Comparison of ENCODE assay signal across 1 cellular context in the genomic region with DNA sequence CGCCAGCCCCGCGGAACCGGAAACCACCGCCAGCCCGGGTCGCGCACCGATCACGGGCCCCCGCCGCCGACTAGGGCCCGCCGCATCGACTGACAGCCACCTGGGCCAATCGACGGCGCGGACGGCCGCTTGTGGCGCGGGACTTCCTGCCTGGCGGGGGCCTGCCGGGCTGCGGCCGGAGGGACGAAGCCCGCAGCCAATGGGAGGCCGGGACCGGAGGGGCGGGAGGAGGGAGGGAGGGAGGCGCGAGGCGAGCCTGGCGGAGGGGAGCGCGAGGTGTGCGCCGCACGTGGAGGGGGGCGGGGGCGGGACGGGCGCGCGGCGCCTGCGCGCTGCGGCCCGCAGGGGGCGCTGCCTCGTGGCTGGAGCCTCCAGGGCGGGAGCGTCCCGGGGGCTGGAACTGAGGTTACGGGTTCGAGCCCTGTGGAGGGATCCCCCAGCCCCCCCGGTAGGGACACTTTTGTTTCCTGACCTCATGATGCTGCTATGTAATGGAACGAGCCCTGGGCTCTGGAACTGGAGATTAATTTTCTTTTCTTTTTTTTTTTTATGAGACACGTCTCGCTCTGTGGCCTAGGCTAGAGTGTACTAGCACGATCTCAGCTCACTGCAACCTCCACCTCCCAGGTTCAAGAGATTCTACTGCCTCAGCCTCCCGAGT.
TF ChIP-seq lines count a peak whose summit lies in the region.

A gene with protein sequence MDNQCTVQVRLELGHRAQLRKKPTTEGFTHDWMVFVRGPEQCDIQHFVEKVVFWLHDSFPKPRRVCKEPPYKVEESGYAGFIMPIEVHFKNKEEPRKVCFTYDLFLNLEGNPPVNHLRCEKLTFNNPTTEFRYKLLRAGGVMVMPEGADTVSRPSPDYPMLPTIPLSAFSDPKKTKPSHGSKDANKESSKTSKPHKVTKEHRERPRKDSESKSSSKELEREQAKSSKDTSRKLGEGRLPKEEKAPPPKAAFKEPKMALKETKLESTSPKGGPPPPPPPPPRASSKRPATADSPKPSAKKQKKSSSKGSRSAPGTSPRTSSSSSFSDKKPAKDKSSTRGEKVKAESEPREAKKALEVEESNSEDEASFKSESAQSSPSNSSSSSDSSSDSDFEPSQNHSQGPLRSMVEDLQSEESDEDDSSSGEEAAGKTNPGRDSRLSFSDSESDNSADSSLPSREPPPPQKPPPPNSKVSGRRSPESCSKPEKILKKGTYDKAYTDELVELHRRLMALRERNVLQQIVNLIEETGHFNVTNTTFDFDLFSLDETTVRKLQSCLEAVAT (minus strand): TSS at position 45 of the 661 bp plus-strand sequence. CDS start 191 bp downstream, outside the sequence.

TF ChIP-seq in GM12878, 131 proteins besides CTCF, POLR2A, EP300 and RAD21 (continued from another document):
- TF ChIP-seq, protein P1, sequence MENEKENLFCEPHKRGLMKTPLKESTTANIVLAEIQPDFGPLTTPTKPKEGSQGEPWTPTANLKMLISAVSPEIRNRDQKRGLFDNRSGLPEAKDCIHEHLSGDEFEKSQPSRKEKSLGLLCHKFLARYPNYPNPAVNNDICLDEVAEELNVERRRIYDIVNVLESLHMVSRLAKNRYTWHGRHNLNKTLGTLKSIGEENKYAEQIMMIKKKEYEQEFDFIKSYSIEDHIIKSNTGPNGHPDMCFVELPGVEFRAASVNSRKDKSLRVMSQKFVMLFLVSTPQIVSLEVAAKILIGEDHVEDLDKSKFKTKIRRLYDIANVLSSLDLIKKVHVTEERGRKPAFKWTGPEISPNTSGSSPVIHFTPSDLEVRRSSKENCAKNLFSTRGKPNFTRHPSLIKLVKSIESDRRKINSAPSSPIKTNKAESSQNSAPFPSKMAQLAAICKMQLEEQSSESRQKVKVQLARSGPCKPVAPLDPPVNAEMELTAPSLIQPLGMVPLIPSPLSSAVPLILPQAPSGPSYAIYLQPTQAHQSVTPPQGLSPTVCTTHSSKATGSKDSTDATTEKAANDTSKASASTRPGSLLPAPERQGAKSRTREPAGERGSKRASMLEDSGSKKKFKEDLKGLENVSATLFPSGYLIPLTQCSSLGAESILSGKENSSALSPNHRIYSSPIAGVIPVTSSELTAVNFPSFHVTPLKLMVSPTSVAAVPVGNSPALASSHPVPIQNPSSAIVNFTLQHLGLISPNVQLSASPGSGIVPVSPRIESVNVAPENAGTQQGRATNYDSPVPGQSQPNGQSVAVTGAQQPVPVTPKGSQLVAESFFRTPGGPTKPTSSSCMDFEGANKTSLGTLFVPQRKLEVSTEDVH (IDR thresholded peaks at IDR 0.05; ENCODE audit: low read depth, partially characterized antibody): no peak
- TF ChIP-seq, protein P2, sequence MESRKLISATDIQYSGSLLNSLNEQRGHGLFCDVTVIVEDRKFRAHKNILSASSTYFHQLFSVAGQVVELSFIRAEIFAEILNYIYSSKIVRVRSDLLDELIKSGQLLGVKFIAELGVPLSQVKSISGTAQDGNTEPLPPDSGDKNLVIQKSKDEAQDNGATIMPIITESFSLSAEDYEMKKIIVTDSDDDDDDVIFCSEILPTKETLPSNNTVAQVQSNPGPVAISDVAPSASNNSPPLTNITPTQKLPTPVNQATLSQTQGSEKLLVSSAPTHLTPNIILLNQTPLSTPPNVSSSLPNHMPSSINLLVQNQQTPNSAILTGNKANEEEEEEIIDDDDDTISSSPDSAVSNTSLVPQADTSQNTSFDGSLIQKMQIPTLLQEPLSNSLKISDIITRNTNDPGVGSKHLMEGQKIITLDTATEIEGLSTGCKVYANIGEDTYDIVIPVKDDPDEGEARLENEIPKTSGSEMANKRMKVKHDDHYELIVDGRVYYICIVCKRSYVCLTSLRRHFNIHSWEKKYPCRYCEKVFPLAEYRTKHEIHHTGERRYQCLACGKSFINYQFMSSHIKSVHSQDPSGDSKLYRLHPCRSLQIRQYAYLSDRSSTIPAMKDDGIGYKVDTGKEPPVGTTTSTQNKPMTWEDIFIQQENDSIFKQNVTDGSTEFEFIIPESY (IDR thresholded peaks at IDR 0.05): 0 out of 2 replicates have a peak, but pooled peaks have one; percentile 50
- peak; percentile 79 for TF ChIP-seq NR2C1 (IDR thresholded peaks at IDR 0.05)
- TF ChIP-seq PML (IDR thresholded peaks at IDR 0.05; ENCODE audit: low read length): no peak
- TF ChIP-seq POU2F2 (IDR thresholded peaks at IDR 0.05; ENCODE audit: borderline replicate concordance, low read depth, low read length): no peak
- peak; percentile 88 for TF ChIP-seq GABPA (IDR thresholded peaks at IDR 0.05; ENCODE audit: low read depth)
- no peak for TF ChIP-seq NRF1 (conservative IDR thresholded peaks at IDR 0.05; ENCODE audit: low read depth, low read length)
- no peak for TF ChIP-seq ASH2L (IDR thresholded peaks at IDR 0.05; ENCODE audit: borderline replicate concordance, low read depth)
- TF ChIP-seq, protein P3, sequence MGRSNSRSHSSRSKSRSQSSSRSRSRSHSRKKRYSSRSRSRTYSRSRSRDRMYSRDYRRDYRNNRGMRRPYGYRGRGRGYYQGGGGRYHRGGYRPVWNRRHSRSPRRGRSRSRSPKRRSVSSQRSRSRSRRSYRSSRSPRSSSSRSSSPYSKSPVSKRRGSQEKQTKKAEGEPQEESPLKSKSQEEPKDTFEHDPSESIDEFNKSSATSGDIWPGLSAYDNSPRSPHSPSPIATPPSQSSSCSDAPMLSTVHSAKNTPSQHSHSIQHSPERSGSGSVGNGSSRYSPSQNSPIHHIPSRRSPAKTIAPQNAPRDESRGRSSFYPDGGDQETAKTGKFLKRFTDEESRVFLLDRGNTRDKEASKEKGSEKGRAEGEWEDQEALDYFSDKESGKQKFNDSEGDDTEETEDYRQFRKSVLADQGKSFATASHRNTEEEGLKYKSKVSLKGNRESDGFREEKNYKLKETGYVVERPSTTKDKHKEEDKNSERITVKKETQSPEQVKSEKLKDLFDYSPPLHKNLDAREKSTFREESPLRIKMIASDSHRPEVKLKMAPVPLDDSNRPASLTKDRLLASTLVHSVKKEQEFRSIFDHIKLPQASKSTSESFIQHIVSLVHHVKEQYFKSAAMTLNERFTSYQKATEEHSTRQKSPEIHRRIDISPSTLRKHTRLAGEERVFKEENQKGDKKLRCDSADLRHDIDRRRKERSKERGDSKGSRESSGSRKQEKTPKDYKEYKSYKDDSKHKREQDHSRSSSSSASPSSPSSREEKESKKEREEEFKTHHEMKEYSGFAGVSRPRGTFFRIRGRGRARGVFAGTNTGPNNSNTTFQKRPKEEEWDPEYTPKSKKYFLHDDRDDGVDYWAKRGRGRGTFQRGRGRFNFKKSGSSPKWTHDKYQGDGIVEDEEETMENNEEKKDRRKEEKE (IDR thresholded peaks at IDR 0.05): no peak
- TF ChIP-seq, protein P4, sequence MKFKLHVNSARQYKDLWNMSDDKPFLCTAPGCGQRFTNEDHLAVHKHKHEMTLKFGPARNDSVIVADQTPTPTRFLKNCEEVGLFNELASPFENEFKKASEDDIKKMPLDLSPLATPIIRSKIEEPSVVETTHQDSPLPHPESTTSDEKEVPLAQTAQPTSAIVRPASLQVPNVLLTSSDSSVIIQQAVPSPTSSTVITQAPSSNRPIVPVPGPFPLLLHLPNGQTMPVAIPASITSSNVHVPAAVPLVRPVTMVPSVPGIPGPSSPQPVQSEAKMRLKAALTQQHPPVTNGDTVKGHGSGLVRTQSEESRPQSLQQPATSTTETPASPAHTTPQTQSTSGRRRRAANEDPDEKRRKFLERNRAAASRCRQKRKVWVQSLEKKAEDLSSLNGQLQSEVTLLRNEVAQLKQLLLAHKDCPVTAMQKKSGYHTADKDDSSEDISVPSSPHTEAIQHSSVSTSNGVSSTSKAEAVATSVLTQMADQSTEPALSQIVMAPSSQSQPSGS (IDR thresholded peaks at IDR 0.05; ENCODE audit: low read length): no peak
- TF ChIP-seq, protein P5, sequence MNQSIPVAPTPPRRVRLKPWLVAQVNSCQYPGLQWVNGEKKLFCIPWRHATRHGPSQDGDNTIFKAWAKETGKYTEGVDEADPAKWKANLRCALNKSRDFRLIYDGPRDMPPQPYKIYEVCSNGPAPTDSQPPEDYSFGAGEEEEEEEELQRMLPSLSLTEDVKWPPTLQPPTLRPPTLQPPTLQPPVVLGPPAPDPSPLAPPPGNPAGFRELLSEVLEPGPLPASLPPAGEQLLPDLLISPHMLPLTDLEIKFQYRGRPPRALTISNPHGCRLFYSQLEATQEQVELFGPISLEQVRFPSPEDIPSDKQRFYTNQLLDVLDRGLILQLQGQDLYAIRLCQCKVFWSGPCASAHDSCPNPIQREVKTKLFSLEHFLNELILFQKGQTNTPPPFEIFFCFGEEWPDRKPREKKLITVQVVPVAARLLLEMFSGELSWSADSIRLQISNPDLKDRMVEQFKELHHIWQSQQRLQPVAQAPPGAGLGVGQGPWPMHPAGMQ (IDR thresholded peaks at IDR 0.05; ENCODE audit: borderline replicate concordance): no peak
- TF ChIP-seq, protein P6, sequence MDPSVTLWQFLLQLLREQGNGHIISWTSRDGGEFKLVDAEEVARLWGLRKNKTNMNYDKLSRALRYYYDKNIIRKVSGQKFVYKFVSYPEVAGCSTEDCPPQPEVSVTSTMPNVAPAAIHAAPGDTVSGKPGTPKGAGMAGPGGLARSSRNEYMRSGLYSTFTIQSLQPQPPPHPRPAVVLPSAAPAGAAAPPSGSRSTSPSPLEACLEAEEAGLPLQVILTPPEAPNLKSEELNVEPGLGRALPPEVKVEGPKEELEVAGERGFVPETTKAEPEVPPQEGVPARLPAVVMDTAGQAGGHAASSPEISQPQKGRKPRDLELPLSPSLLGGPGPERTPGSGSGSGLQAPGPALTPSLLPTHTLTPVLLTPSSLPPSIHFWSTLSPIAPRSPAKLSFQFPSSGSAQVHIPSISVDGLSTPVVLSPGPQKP (IDR thresholded peaks at IDR 0.05; ENCODE audit: low read depth, low read length): no peak
- TF ChIP-seq, protein P7, sequence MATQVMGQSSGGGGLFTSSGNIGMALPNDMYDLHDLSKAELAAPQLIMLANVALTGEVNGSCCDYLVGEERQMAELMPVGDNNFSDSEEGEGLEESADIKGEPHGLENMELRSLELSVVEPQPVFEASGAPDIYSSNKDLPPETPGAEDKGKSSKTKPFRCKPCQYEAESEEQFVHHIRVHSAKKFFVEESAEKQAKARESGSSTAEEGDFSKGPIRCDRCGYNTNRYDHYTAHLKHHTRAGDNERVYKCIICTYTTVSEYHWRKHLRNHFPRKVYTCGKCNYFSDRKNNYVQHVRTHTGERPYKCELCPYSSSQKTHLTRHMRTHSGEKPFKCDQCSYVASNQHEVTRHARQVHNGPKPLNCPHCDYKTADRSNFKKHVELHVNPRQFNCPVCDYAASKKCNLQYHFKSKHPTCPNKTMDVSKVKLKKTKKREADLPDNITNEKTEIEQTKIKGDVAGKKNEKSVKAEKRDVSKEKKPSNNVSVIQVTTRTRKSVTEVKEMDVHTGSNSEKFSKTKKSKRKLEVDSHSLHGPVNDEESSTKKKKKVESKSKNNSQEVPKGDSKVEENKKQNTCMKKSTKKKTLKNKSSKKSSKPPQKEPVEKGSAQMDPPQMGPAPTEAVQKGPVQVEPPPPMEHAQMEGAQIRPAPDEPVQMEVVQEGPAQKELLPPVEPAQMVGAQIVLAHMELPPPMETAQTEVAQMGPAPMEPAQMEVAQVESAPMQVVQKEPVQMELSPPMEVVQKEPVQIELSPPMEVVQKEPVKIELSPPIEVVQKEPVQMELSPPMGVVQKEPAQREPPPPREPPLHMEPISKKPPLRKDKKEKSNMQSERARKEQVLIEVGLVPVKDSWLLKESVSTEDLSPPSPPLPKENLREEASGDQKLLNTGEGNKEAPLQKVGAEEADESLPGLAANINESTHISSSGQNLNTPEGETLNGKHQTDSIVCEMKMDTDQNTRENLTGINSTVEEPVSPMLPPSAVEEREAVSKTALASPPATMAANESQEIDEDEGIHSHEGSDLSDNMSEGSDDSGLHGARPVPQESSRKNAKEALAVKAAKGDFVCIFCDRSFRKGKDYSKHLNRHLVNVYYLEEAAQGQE (IDR thresholded peaks at IDR 0.05; ENCODE audit: low read depth, low read length): no peak
- TF ChIP-seq DPF2 (IDR thresholded peaks at IDR 0.05): peak; percentile 99
- TF ChIP-seq ZNF207 (IDR thresholded peaks at IDR 0.05; ENCODE audit: borderline replicate concordance): no peak
- TF ChIP-seq CBFB (IDR thresholded peaks at IDR 0.05; ENCODE audit: low read depth): no peak
- TF ChIP-seq RB1 (IDR thresholded peaks at IDR 0.05; ENCODE audit: borderline replicate concordance): no peak; the same call in 1 of the 2 replicates
- TF ChIP-seq MTA3 (IDR thresholded peaks at IDR 0.05; ENCODE audit: borderline replicate concordance, low read length): no peak
- TF ChIP-seq FOXM1 (IDR thresholded peaks at IDR 0.05; ENCODE audit: low read depth, low read length): no peak
